ENCODE assay signal across 25 cellular contexts in genomic region chr6:91213229-91213901, GRCh38.
"Had no signal": no experiment of that assay in that cellular context is flagged by ENCODE, and none has a peak within 500 bp of the region (broad histone marks: within the 10 kb centered on the region; RNA-seq: fewer than 3 reads in every experiment).

No MANE protein-coding gene starts in this region.

- H3K4me3 Mint-ChIP-seq: effector memory CD8-positive, alpha-beta T cell; nephron progenitor cell; stimulated activated effector memory CD8-positive, alpha-beta T cell treated with anti-CD3 and anti-CD28 coated beads, Interleukin-12 subunit alpha, Interleukin-12 subunit beta, amount 100 ng/mL, for 72 hours; stimulated activated naive CD8-positive, alpha-beta T cell treated with anti-CD3 and anti-CD28 coated beads, Interleukin-15, Interleukin-2, amounts not matched to agents 100 ng/mL and 50 ng/mL, for 24 hours; T-helper 2 cell treated with Interferon-gamma antibody and Interleukin-4, amounts not matched to agents 5 μg/mL and 100 μg/mL, for 36 hours; type B pancreatic cell had no signal

- H3K36me3 Mint-ChIP-seq: stimulated activated effector memory CD8-positive, alpha-beta T cell treated with anti-CD3 and anti-CD28 coated beads, Interleukin-12 subunit alpha, Interleukin-12 subunit beta, amount 100 ng/mL, for 72 hours had no signal

- H3K27me3 Mint-ChIP-seq: effector memory CD8-positive, alpha-beta T cell; naive B cell; stimulated activated naive CD8-positive, alpha-beta T cell treated with anti-CD3 and anti-CD28 coated beads, Interleukin-15, Interleukin-2, amounts not matched to agents 100 ng/mL and 50 ng/mL, for 24 hours; type B pancreatic cell had no signal

- H3K4me1 Mint-ChIP-seq: naive B cell; nephron progenitor cell; stimulated activated effector memory CD8-positive, alpha-beta T cell treated with anti-CD3 and anti-CD28 coated beads, Interleukin-12 subunit alpha, Interleukin-12 subunit beta, amount 100 ng/mL, for 72 hours had no signal

- H3K27ac Mint-ChIP-seq: effector memory CD8-positive, alpha-beta T cell; naive B cell; nephron progenitor cell; stimulated activated effector memory CD8-positive, alpha-beta T cell treated with anti-CD3 and anti-CD28 coated beads, Interleukin-12 subunit alpha, Interleukin-12 subunit beta, amount 100 ng/mL, for 72 hours; stimulated activated naive CD8-positive, alpha-beta T cell treated with anti-CD3 and anti-CD28 coated beads, Interleukin-15, Interleukin-2, amounts not matched to agents 100 ng/mL and 50 ng/mL, for 24 hours; T-helper 2 cell treated with Interferon-gamma antibody and Interleukin-4, amounts not matched to agents 5 μg/mL and 100 μg/mL, for 36 hours; type B pancreatic cell had no signal

- ATAC-seq: effector memory CD8-positive, alpha-beta T cell; gastrocnemius medialis; left ventricle myocardium superior; right lobe of liver; stimulated activated effector memory CD8-positive, alpha-beta T cell treated with anti-CD3 and anti-CD28 coated beads, Interleukin-12 subunit alpha, Interleukin-12 subunit beta, amount 100 ng/mL, for 72 hours had no signal

- DNase-seq: activated CD4-positive, alpha-beta T cell treated with anti-CD3 and anti-CD28 coated beads for 4 hours; activated CD4-positive, alpha-beta T cell treated with anti-CD3 and anti-CD28 coated beads, Interleukin-2, amount 50 U/mL, for 4 hours; activated CD4-positive, CD25-positive, alpha-beta regulatory T cell; activated effector memory CD4-positive, alpha-beta T cell treated with Interleukin-2 at 50 U/mL for 16 hours; activated naive CD4-positive, alpha-beta T cell treated with anti-CD3 and anti-CD28 coated beads, Interleukin-2, amount 50 U/mL, for 16 hours; activated T-cell treated with anti-CD3 and anti-CD28 coated beads for 4 hours; amniotic stem cell; brain microvascular endothelial cell; cortex of kidney; effector memory CD8-positive, alpha-beta T cell; erythroblast; gastrocnemius medialis; glutamatergic neuron; left ventricle myocardium superior; naive B cell; nephron progenitor cell; occipital lobe; right lobe of liver; stimulated activated CD4-positive, alpha-beta T cell treated with anti-CD3 and anti-CD28 coated beads, Interleukin-12 subunit alpha, Interleukin-12 subunit beta, amount 100 ng/mL, for 4 hours; stimulated activated CD4-positive, alpha-beta T cell treated with anti-CD3 and anti-CD28 coated beads, Interleukin-4, amount 100 ng/mL, for 1 hour; uterus had no signal
